Comparison of ENCODE assay signal across 1 cellular context in the genomic region with DNA sequence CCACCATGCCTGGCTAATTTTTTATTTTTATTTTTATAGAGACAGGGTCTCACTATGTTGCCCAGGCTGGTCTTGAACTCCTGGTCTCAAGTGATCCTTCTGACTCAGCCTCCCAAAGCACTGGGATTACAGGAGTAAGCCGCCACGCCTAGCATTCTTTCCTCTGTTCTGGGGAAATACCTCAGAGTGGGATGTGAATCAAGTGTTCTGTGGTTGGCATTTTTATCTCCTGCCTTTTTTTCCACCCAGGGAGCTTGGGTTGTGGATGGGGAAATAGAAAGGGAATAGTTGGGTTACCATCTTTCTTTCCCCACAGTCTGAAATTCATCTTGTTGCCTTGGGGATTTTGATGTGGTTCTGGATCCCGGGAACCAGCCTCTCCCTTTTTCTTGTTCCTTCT.
TF ChIP-seq lines count a peak whose summit lies in the region.

No MANE protein-coding gene starts in this region.

TF ChIP-seq in WTC11, 78 proteins besides CTCF, POLR2A, EP300 and RAD21 (continued from another document):
- no peak for TF ChIP-seq ATF2 (CRISPR knock-in tag; IDR thresholded peaks at IDR 0.05; ENCODE audit: borderline replicate concordance, low read depth)
- TF ChIP-seq EMX1 (CRISPR knock-in tag; IDR thresholded peaks at IDR 0.05), result no peak
- no peak for TF ChIP-seq ZBTB43 (CRISPR knock-in tag; IDR thresholded peaks at IDR 0.05)
- no peak for TF ChIP-seq IRF2 (CRISPR knock-in tag; IDR thresholded peaks at IDR 0.05; ENCODE audit: borderline replicate concordance, low read depth)
- TF ChIP-seq, protein P1, sequence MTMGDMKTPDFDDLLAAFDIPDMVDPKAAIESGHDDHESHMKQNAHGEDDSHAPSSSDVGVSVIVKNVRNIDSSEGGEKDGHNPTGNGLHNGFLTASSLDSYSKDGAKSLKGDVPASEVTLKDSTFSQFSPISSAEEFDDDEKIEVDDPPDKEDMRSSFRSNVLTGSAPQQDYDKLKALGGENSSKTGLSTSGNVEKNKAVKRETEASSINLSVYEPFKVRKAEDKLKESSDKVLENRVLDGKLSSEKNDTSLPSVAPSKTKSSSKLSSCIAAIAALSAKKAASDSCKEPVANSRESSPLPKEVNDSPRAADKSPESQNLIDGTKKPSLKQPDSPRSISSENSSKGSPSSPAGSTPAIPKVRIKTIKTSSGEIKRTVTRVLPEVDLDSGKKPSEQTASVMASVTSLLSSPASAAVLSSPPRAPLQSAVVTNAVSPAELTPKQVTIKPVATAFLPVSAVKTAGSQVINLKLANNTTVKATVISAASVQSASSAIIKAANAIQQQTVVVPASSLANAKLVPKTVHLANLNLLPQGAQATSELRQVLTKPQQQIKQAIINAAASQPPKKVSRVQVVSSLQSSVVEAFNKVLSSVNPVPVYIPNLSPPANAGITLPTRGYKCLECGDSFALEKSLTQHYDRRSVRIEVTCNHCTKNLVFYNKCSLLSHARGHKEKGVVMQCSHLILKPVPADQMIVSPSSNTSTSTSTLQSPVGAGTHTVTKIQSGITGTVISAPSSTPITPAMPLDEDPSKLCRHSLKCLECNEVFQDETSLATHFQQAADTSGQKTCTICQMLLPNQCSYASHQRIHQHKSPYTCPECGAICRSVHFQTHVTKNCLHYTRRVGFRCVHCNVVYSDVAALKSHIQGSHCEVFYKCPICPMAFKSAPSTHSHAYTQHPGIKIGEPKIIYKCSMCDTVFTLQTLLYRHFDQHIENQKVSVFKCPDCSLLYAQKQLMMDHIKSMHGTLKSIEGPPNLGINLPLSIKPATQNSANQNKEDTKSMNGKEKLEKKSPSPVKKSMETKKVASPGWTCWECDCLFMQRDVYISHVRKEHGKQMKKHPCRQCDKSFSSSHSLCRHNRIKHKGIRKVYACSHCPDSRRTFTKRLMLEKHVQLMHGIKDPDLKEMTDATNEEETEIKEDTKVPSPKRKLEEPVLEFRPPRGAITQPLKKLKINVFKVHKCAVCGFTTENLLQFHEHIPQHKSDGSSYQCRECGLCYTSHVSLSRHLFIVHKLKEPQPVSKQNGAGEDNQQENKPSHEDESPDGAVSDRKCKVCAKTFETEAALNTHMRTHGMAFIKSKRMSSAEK (CRISPR knock-in tag; IDR thresholded peaks at IDR 0.05; ENCODE audit: borderline replicate concordance), result no peak
- TF ChIP-seq, protein P2, sequence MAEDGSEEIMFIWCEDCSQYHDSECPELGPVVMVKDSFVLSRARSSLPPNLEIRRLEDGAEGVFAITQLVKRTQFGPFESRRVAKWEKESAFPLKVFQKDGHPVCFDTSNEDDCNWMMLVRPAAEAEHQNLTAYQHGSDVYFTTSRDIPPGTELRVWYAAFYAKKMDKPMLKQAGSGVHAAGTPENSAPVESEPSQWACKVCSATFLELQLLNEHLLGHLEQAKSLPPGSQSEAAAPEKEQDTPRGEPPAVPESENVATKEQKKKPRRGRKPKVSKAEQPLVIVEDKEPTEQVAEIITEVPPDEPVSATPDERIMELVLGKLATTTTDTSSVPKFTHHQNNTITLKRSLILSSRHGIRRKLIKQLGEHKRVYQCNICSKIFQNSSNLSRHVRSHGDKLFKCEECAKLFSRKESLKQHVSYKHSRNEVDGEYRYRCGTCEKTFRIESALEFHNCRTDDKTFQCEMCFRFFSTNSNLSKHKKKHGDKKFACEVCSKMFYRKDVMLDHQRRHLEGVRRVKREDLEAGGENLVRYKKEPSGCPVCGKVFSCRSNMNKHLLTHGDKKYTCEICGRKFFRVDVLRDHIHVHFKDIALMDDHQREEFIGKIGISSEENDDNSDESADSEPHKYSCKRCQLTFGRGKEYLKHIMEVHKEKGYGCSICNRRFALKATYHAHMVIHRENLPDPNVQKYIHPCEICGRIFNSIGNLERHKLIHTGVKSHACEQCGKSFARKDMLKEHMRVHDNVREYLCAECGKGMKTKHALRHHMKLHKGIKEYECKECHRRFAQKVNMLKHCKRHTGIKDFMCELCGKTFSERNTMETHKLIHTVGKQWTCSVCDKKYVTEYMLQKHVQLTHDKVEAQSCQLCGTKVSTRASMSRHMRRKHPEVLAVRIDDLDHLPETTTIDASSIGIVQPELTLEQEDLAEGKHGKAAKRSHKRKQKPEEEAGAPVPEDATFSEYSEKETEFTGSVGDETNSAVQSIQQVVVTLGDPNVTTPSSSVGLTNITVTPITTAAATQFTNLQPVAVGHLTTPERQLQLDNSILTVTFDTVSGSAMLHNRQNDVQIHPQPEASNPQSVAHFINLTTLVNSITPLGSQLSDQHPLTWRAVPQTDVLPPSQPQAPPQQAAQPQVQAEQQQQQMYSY (CRISPR knock-in tag; IDR thresholded peaks at IDR 0.05), result no peak
- TF ChIP-seq HMGA2 (CRISPR knock-in tag; IDR thresholded peaks at IDR 0.05), result no peak
- no peak for TF ChIP-seq NFATC4 (CRISPR knock-in tag; IDR thresholded peaks at IDR 0.05)
